ENCODE assay signal across 12 cellular contexts in genomic region chr12:54175130-54175963, GRCh38. TPM values are rescaled to one million over a fixed set of nuclear protein-coding genes. Genes with fewer than 3 reads are reported as not detected.
DNase-seq lines count a peak whose midpoint lies in the region; ATAC-seq lines count a peak whose summit lies in the region.
"Had no signal": no experiment of that assay in that cellular context is flagged by ENCODE, and none has a peak within 500 bp of the region (broad histone marks: within the 10 kb centered on the region; RNA-seq: fewer than 3 reads in every experiment).

No MANE protein-coding gene starts in this region.

- peak; percentile 69 for DNase-seq in DMS 273 (lab: John Stamatoyannopoulos, UW; ENCODE audit: unreplicated experiment)
- DNase-seq in NCI-H1417 (lab: John Stamatoyannopoulos, UW) = peak in 2 of 3 experiments; percentile 54 to 84
- no peak for DNase-seq in COLO668 (lab: John Stamatoyannopoulos, UW; ENCODE audit: unreplicated experiment)
- no peak for DNase-seq in cortex of kidney (lab: John Stamatoyannopoulos, UW)
- DNase-seq in NCI-H146 (lab: John Stamatoyannopoulos, UW) = no peak
- DNase-seq: activated T-cell treated with anti-CD3 and anti-CD28 coated beads, Interleukin-2, amount 50 U/mL, for 1 hour; BE2C; brain microvascular endothelial cell; stimulated activated CD4-positive, alpha-beta T cell treated with anti-CD3 and anti-CD28 coated beads, Interleukin-15, amount 100 ng/mL, for 24 hours had no signal

- ATAC-seq in GM21528 (IDR thresholded peaks at IDR 0.05; ENCODE audit: low FRiP score, unreplicated experiment) (peak; percentile 72), esophagus mucosa (peak; percentile 30), HG03460 (IDR thresholded peaks at IDR 0.05; ENCODE audit: unreplicated experiment) (no peak)

RNA-seq across cellular contexts. Expression of gene SMUG1, which starts 13.4 kb away (rescaled TPM):
- total RNA-seq in esophagus mucosa = 35.2 TPM

Comparison
In these comparisons a context has a peak if more than half of its experiments do, and no peak if none do; other contexts are left out.
1. DNase-seq: peak in DMS 273 (single experiment) and NCI-H1417 (2 of 3); none in COLO668 (single experiment), cortex of kidney (single experiment) and NCI-H146 (single experiment).